In the genomic region with DNA sequence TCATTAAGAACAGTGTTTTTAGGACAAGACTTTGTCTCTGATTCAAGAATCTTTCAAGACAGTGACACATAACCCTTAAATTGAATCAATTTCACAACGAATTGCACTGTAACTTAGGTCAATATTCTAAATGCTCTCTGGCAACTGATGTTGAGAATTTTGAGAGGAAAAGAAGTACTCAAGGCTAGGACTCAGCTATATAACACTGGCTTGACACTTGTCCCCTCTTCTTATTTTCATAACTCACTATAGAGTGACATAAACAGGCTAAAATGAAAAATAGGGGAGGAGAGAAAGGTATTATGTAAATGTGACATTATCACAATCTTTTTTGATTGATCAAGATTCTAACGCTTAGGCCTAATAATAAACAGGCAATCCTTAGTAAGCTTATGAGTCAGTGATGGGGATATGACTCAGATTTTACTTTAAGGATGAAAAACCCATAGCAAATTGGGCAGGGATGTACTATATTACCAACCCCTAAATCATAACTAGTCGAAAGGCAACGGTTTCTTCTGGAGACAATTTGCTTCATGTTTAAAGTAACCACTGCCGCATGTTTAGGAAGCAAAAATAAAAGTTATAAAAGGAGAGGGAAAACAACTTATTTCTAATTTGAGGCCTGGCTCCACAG, we compare ENCODE assay signal across 9 cellular contexts. TPM values are rescaled to one million over a fixed set of nuclear protein-coding genes. Genes with fewer than 3 reads are reported as not detected.
DNase-seq lines count a peak whose midpoint lies in the region; ATAC-seq and TF ChIP-seq lines count a peak whose summit lies in the region.
"Had no signal": no experiment of that assay in that cellular context is flagged by ENCODE, and none has a peak within 500 bp of the region (broad histone marks: within the 10 kb centered on the region; RNA-seq: fewer than 3 reads in every experiment).

No MANE protein-coding gene starts in this region.

- TF ChIP-seq CTCF in foreskin fibroblast (IDR thresholded peaks at IDR 0.05; ENCODE audit: low read depth, low read length) (no peak), upper lobe of left lung (IDR thresholded peaks at IDR 0.05) (no peak)

- peaks cover 47% of the 10 kb centered on the region for H3K36me3 Mint-ChIP-seq in activated naive CD4-positive, alpha-beta T cell treated with anti-CD3 and anti-CD28 coated beads, Interleukin-2, amount 50 U/mL, for 24 hours
- H3K36me3 Mint-ChIP-seq in T-helper 17 cell (ENCODE audit: low read depth), result peaks cover 14% of the 10 kb centered on the region

- ATAC-seq in T-helper 17 cell (peak; percentile 24), upper lobe of left lung (ENCODE audit: low FRiP score in 2 of 2) (peak in 1 of 2 donors; percentile 4), GM19023 (IDR thresholded peaks at IDR 0.05; ENCODE audit: unreplicated experiment) (no peak)

- WGBS in upper lobe of left lung, 2 donors, result 46 to 53% methylated on average over 5 of the region's 5 CpGs

- peak overlapping the region; percentile 87 for H3K27ac Mint-ChIP-seq in activated naive CD4-positive, alpha-beta T cell treated with anti-CD3 and anti-CD28 coated beads, Interleukin-2, amount 50 U/mL, for 24 hours
- H3K27ac Mint-ChIP-seq in T-helper 17 cell, result peak overlapping the region; percentile 99

- no peaks in the 10 kb centered on the region for H3K36me3 ChIP-seq in upper lobe of left lung

- no peak for TF ChIP-seq POLR2A in upper lobe of left lung (IDR thresholded peaks at IDR 0.05)

- H3K4me3 Mint-ChIP-seq in activated naive CD4-positive, alpha-beta T cell treated with anti-CD3 and anti-CD28 coated beads, Interleukin-2, amount 50 U/mL, for 24 hours, result peak overlapping the region; percentile 97
- peak overlapping the region; percentile 99 for H3K4me3 Mint-ChIP-seq in T-helper 17 cell

- DNase-seq in activated naive CD4-positive, alpha-beta T cell (lab: John Stamatoyannopoulos, UW), result no peak
- no peak for DNase-seq in T-helper 17 cell
- peak; percentile 85 to 91 for DNase-seq in foreskin fibroblast
- no peak for DNase-seq in upper lobe of left lung
- no peak for DNase-seq in middle frontal gyrus (ENCODE audit: extremely low spot score, low spot score)
- DNase-seq in activated CD4-positive, CD25-positive, alpha-beta regulatory T cell treated with anti-CD3 and anti-CD28 coated beads, Interleukin-2, amount 50 U/mL, for 72 hours, result no peak
- DNase-seq: DMS79 had no signal

- H3K9me3 Mint-ChIP-seq in activated naive CD4-positive, alpha-beta T cell treated with anti-CD3 and anti-CD28 coated beads, Interleukin-2, amount 50 U/mL, for 24 hours, result peaks cover 6% of the 10 kb centered on the region

- no peak overlapping the region for H3K4me3 ChIP-seq in foreskin fibroblast (ENCODE audit: low read depth in 1 of 2, low read length in 2 of 2)
- H3K4me3 ChIP-seq in upper lobe of left lung, result peak overlapping the region in 1 of 4 donors; percentile 8

- H3K4me1 ChIP-seq in upper lobe of left lung, result peaks cover 63 to 74% (median 69%) of the 10 kb centered on the region in 4 donors

- no peaks in the 10 kb centered on the region for H3K27me3 ChIP-seq in upper lobe of left lung

- H3K27ac ChIP-seq in upper lobe of left lung, result peak overlapping the region; percentile 60 to 100 (median 99)

- peaks cover 69% of the 10 kb centered on the region for H3K4me1 Mint-ChIP-seq in activated naive CD4-positive, alpha-beta T cell treated with anti-CD3 and anti-CD28 coated beads, Interleukin-2, amount 50 U/mL, for 24 hours
- H3K4me1 Mint-ChIP-seq in T-helper 17 cell, result peaks cover 70% of the 10 kb centered on the region

- H3K9me3 ChIP-seq in T-helper 17 cell (ENCODE audit: control insufficient read depth, low read length, poor library complexity, severe bottlenecking), result peaks cover 2% of the 10 kb centered on the region
- H3K9me3 ChIP-seq in upper lobe of left lung, result no peaks in the 10 kb centered on the region

- no peak for TF ChIP-seq EP300 in upper lobe of left lung (IDR thresholded peaks at IDR 0.05)

- H3K27me3 Mint-ChIP-seq in activated naive CD4-positive, alpha-beta T cell treated with anti-CD3 and anti-CD28 coated beads, Interleukin-2, amount 50 U/mL, for 24 hours, result no peaks in the 10 kb centered on the region
- no peaks in the 10 kb centered on the region for H3K27me3 Mint-ChIP-seq in T-helper 17 cell

RNA-seq across cellular contexts. Expression of gene BTG1, which starts 10.9 kb away (rescaled TPM):
- 1,000 to 10,000 TPM; 1,109 to 1,137 TPM for total RNA-seq in T-helper 17 cell
- 100 to 1,000 TPM in 3 of 6 donors, 10 to 100 TPM in 3; 31.4 to 177 (median 87.0) TPM for total RNA-seq in upper lobe of left lung

Comparison
In these comparisons a context has a peak if more than half of its experiments do, and no peak if none do; other contexts are left out.
1. DNase-seq: peak in foreskin fibroblast (2 of 2); none in activated naive CD4-positive, alpha-beta T cell (0 of 4), T-helper 17 cell (0 of 3), upper lobe of left lung (0 of 2), middle frontal gyrus (single experiment) and activated CD4-positive, CD25-positive, alpha-beta regulatory T cell treated with anti-CD3 and anti-CD28 coated beads, Interleukin-2, amount 50 U/mL, for 72 hours (single experiment).
2. RNA of gene BTG1, which starts 10.9 kb away (total RNA-seq): 1,109 to 1,137 TPM in T-helper 17 cell; 31.4 to 177 TPM in upper lobe of left lung; every median in the first group is over 4 times any median in the second.